ENCODE assay signal across 29 cellular contexts in the genomic region with DNA sequence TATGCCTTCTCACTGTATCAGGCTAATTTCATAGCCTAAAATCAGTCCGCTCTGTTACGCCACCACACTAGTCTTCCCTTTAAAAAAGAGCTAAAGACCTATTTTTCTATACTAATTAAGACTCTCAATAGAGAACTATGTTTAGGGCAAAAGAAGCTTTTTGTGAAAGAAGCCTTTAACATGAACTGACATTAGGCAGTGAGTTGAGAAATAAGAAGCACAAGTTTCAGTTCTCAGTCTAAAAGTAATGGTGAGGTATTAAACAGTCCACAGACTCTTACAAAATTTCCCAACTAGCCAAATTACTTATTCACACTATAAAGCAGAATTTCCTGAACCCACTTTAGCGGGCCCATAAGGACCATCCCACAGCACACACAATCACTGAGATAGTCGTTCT.
A peak's percentile ranks its signal among the peaks of the same experiment; 100 is the strongest.
DNase-seq lines count a peak whose midpoint lies in the region; ATAC-seq and TF ChIP-seq lines count a peak whose summit lies in the region.
"Had no signal": no experiment of that assay in that cellular context is flagged by ENCODE, and none has a peak within 500 bp of the region (broad histone marks: within the 10 kb centered on the region; RNA-seq: fewer than 3 reads in every experiment).

No MANE protein-coding gene starts in this region.

- peak overlapping the region; percentile 31 for H3K9ac ChIP-seq in OCI-LY3 (ENCODE audit: low read length)

- no peak overlapping the region for H2AFZ ChIP-seq in OCI-LY3 (ENCODE audit: low read depth, low read length)

- no peak for TF ChIP-seq CTCF in OCI-LY3 (IDR thresholded peaks at IDR 0.05; ENCODE audit: low read depth, low read length)

- no peaks in the 10 kb centered on the region for H3K36me3 Mint-ChIP-seq in stimulated activated memory B cell treated with anti-CD40 and anti-IgM and Interleukin-4, amounts not matched to agents 10 μg/mL and 1 μg/mL and 100 μg/mL, for 72 hours
- H3K36me3 Mint-ChIP-seq in activated T-cell treated with anti-CD3 and anti-CD28 coated beads, Interleukin-2, amount 50 U/mL, for 24 hours (ENCODE audit: low read depth) = no peaks in the 10 kb centered on the region
- H3K36me3 Mint-ChIP-seq: activated naive CD8-positive, alpha-beta T cell treated with anti-CD3 and anti-CD28 coated beads for 36 hours; naive B cell had no signal

- peak overlapping the region; percentile 65 for H3K27ac ChIP-seq in OCI-LY3 (ENCODE audit: low read length)
- H3K27ac ChIP-seq: lower lobe of right lung, prostate gland, transverse colon had no signal

- H3K9me3 Mint-ChIP-seq in stimulated activated memory B cell treated with anti-CD40 and anti-IgM and Interleukin-4, amounts not matched to agents 10 μg/mL and 1 μg/mL and 100 μg/mL, for 72 hours = peaks cover 6% of the 10 kb centered on the region
- peaks cover 3% of the 10 kb centered on the region for H3K9me3 Mint-ChIP-seq in activated T-cell treated with anti-CD3 and anti-CD28 coated beads, Interleukin-2, amount 50 U/mL, for 24 hours
- H3K9me3 Mint-ChIP-seq: activated CD4-positive, alpha-beta T cell treated with anti-CD3 and anti-CD28 coated beads, Interleukin-2, amount 10 ng/mL, durations not matched to agents 24 days and 14 days had no signal

- no peaks in the 10 kb centered on the region for H3K27me3 Mint-ChIP-seq in stimulated activated memory B cell treated with anti-CD40 and anti-IgM and Interleukin-4, amounts not matched to agents 10 μg/mL and 1 μg/mL and 100 μg/mL, for 72 hours
- H3K27me3 Mint-ChIP-seq in activated T-cell treated with anti-CD3 and anti-CD28 coated beads, Interleukin-2, amount 50 U/mL, for 24 hours = no peaks in the 10 kb centered on the region
- H3K27me3 Mint-ChIP-seq: activated CD4-positive, alpha-beta T cell treated with anti-CD3 and anti-CD28 coated beads, Interleukin-2, amount 10 ng/mL, durations not matched to agents 24 days and 14 days; activated naive CD8-positive, alpha-beta T cell treated with anti-CD3 and anti-CD28 coated beads for 36 hours; naive B cell had no signal

- peak overlapping the region; percentile 45 for H3K4me3 ChIP-seq in OCI-LY3 (ENCODE audit: low read length)
- H3K4me3 ChIP-seq: lower lobe of right lung, prostate gland, transverse colon had no signal

- H3K79me2 ChIP-seq in OCI-LY3 (ENCODE audit: low read length) = peaks cover 12% of the 10 kb centered on the region; the same call in 1 of the 2 replicates

- no peaks in the 10 kb centered on the region for H3K9me3 ChIP-seq in OCI-LY3 (ENCODE audit: insufficient read depth, low read length)
- H3K9me3 ChIP-seq: lower lobe of right lung, prostate gland, transverse colon had no signal

- no peaks in the 10 kb centered on the region for H3K36me3 ChIP-seq in OCI-LY3 (replicated peaks; ENCODE audit: low read depth, low read length)
- H3K36me3 ChIP-seq: lower lobe of right lung, prostate gland, transverse colon had no signal

- peaks cover 8% of the 10 kb centered on the region for H3K4me1 Mint-ChIP-seq in stimulated activated memory B cell treated with anti-CD40 and anti-IgM and Interleukin-4, amounts not matched to agents 10 μg/mL and 1 μg/mL and 100 μg/mL, for 72 hours
- H3K4me1 Mint-ChIP-seq in activated T-cell treated with anti-CD3 and anti-CD28 coated beads, Interleukin-2, amount 50 U/mL, for 24 hours (ENCODE audit: low read depth) = no peaks in the 10 kb centered on the region
- H3K4me1 Mint-ChIP-seq: activated CD4-positive, alpha-beta T cell treated with anti-CD3 and anti-CD28 coated beads, Interleukin-2, amount 10 ng/mL, durations not matched to agents 24 days and 14 days; activated naive CD8-positive, alpha-beta T cell treated with anti-CD3 and anti-CD28 coated beads for 36 hours; naive B cell had no signal

- DNase-seq in stimulated activated CD4-positive, alpha-beta T cell treated with anti-CD3 and anti-CD28 coated beads, Interleukin-2, amount 100 ng/mL, for 48 hours = no peak
- DNase-seq in activated T-cell treated with anti-CD3 and anti-CD28 coated beads, Interleukin-2, amount 50 U/mL, for 24 hours = no peak
- no peak for DNase-seq in activated CD4-positive, alpha-beta T cell treated with anti-CD3 and anti-CD28 coated beads, Interleukin-2, amount 50 U/mL, for 48 hours
- DNase-seq: activated CD4-positive, alpha-beta T cell treated with anti-CD3 and anti-CD28 coated beads, Interleukin-2, amount 10 ng/mL, durations not matched to agents 24 days and 14 days; activated gamma-delta T cell; activated naive CD8-positive, alpha-beta T cell treated with anti-CD3 and anti-CD28 coated beads for 36 hours; activated T-cell treated with anti-CD3 and anti-CD28 coated beads, Interleukin-2, amount 50 U/mL, for 4 hours; aorta; C1 segment of cervical spinal cord; DMS53; HCEC 1CT; hippocampal formation; lower lobe of right lung; midbrain; naive B cell; NCI-H1105 treated with DMSO at 0.1 percent for 48 hours; NCI-H1930; NCI-H526; nucleus accumbens; SHP77 treated with DMSO at 0.1 percent for 48 hours; stimulated activated CD4-positive, alpha-beta T cell treated with anti-CD3 and anti-CD28 coated beads, Interleukin-4, amount 100 ng/mL, for 4 hours; T-helper 9 cell; transverse colon had no signal

- no peaks in the 10 kb centered on the region for H3K27me3 ChIP-seq in OCI-LY3 (ENCODE audit: low read depth, low read length)
- H3K27me3 ChIP-seq: transverse colon had no signal

- ATAC-seq in GM19324 (IDR thresholded peaks at IDR 0.05; ENCODE audit: low FRiP score, unreplicated experiment) (peak; percentile 70), HG02678 (IDR thresholded peaks at IDR 0.05; ENCODE audit: unreplicated experiment) (peak; percentile 61)
- ATAC-seq in stimulated activated memory B cell treated with anti-CD40 and anti-IgM and Interleukin-4, amounts not matched to agents 10 μg/mL and 1 μg/mL and 100 μg/mL, for 72 hours = peak; percentile 31
- ATAC-seq: activated T-cell treated with anti-CD3 and anti-CD28 coated beads, Interleukin-2, amount 50 U/mL, for 4 hours; lower lobe of right lung; sciatic nerve had no signal

- H3K4me1 ChIP-seq in OCI-LY3 (ENCODE audit: low read length) = peaks cover 30% of the 10 kb centered on the region
- H3K4me1 ChIP-seq: lower lobe of right lung, prostate gland, transverse colon had no signal

- H3K4me3 Mint-ChIP-seq in stimulated activated memory B cell treated with anti-CD40 and anti-IgM and Interleukin-4, amounts not matched to agents 10 μg/mL and 1 μg/mL and 100 μg/mL, for 72 hours = no peak overlapping the region
- no peak overlapping the region for H3K4me3 Mint-ChIP-seq in activated T-cell treated with anti-CD3 and anti-CD28 coated beads, Interleukin-2, amount 50 U/mL, for 24 hours
- H3K4me3 Mint-ChIP-seq: activated CD4-positive, alpha-beta T cell treated with anti-CD3 and anti-CD28 coated beads, Interleukin-2, amount 10 ng/mL, durations not matched to agents 24 days and 14 days; activated naive CD8-positive, alpha-beta T cell treated with anti-CD3 and anti-CD28 coated beads for 36 hours; activated T-cell treated with anti-CD3 and anti-CD28 coated beads, Interleukin-2, amount 50 U/mL, for 4 hours; naive B cell had no signal

- H4K20me1 ChIP-seq in OCI-LY3 (ENCODE audit: insufficient read depth, low read length) = peaks cover 37% of the 10 kb centered on the region

- peak overlapping the region; percentile 69 for H3K4me2 ChIP-seq in OCI-LY3 (ENCODE audit: low read length)

- H3K27ac Mint-ChIP-seq in stimulated activated memory B cell treated with anti-CD40 and anti-IgM and Interleukin-4, amounts not matched to agents 10 μg/mL and 1 μg/mL and 100 μg/mL, for 72 hours = no peak overlapping the region
- no peak overlapping the region for H3K27ac Mint-ChIP-seq in activated T-cell treated with anti-CD3 and anti-CD28 coated beads, Interleukin-2, amount 50 U/mL, for 24 hours
- H3K27ac Mint-ChIP-seq: activated CD4-positive, alpha-beta T cell treated with anti-CD3 and anti-CD28 coated beads, Interleukin-2, amount 10 ng/mL, durations not matched to agents 24 days and 14 days; activated naive CD8-positive, alpha-beta T cell treated with anti-CD3 and anti-CD28 coated beads for 36 hours; naive B cell had no signal
